In genomic region chr2:8571792-8572499, GRCh38 we compare ENCODE assay signal across 1 cellular context.
TF ChIP-seq lines count a peak whose summit lies in the region.

No MANE protein-coding gene starts in this region.

TF ChIP-seq in GM23338, 12 proteins besides CTCF, POLR2A, EP300 and RAD21 (continued from another document):
- TF ChIP-seq REST (IDR thresholded peaks at IDR 0.05; ENCODE audit: unreplicated experiment) = no peak
- no peak for TF ChIP-seq ETS1 (IDR thresholded peaks at IDR 0.05)
- TF ChIP-seq ZNF462 (CRISPR knock-in tag; IDR thresholded peaks at IDR 0.05) = no peak
- TF ChIP-seq EZH2phosphoT487 (IDR thresholded peaks at IDR 0.05; ENCODE audit: unreplicated experiment) = no peak
TF ChIP-seq in GM23338: peak in this region for 0.
